16 cellular contexts compared by ENCODE assay signal in genomic region chr12:51242896-51243295, GRCh38. TPM values are rescaled to one million over a fixed set of nuclear protein-coding genes. Genes with fewer than 3 reads are reported as not detected.
DNase-seq lines count a peak whose midpoint lies in the region; ATAC-seq, FAIRE-seq and TF ChIP-seq lines count a peak whose summit lies in the region.
"Had no signal": no experiment of that assay in that cellular context is flagged by ENCODE, and none has a peak within 500 bp of the region (broad histone marks: within the 10 kb centered on the region; RNA-seq: fewer than 3 reads in every experiment).

No MANE protein-coding gene starts in this region.

- intact Hi-C loops in activated CD4-positive, alpha-beta memory T cell treated with anti-CD3 and anti-CD28 coated beads for 36 hours (cut with micrococcal nuclease) = loop anchor here (10.0 kb wide), 1 partner anchor 478 kb away; the partner anchor contains the start of gene ATF1

- DNase-seq in activated CD8-positive, alpha-beta memory T cell treated with anti-CD3 and anti-CD28 coated beads, Interleukin-2, amount 10 ng/mL, durations not matched to agents 7 days and 5 days = no peak
- no peak for DNase-seq in activated CD8-positive, alpha-beta memory T cell treated with anti-CD3 and anti-CD28 coated beads for 24 hours
- DNase-seq in Kasumi-1 (lab: John Stamatoyannopoulos, UW) = peak; percentile 54 to 67
- DNase-seq in activated CD4-positive, alpha-beta memory T cell treated with anti-CD3 and anti-CD28 coated beads for 36 hours = no peak
- no peak for DNase-seq in neural crest cell (ENCODE audit: low read depth, low spot score)
- DNase-seq in NCI-H82 treated with DMSO at 0.1 percent for 48 hours (lab: John Stamatoyannopoulos, UW; ENCODE audit: unreplicated experiment) = no peak
- no peak for DNase-seq in urothelium cell line (ENCODE audit: low spot score)
- DNase-seq: activated CD8-positive, alpha-beta memory T cell treated with anti-CD3 and anti-CD28 coated beads, Interleukin-2, amount 50 U/mL, for 4 hours; foreskin melanocyte; GM23248; midbrain; NCI-H2081; T1000; transverse colon had no signal

- H3K9me3 Mint-ChIP-seq in activated CD8-positive, alpha-beta memory T cell treated with anti-CD3 and anti-CD28 coated beads, Interleukin-2, amount 10 ng/mL, durations not matched to agents 7 days and 5 days (ENCODE audit: low read depth) = no peaks in the 10 kb centered on the region
- no peaks in the 10 kb centered on the region for H3K9me3 Mint-ChIP-seq in activated CD4-positive, alpha-beta memory T cell treated with anti-CD3 and anti-CD28 coated beads for 36 hours
- no peaks in the 10 kb centered on the region for H3K9me3 Mint-ChIP-seq in neural crest cell

- H3K4me1 Mint-ChIP-seq in activated CD8-positive, alpha-beta memory T cell treated with anti-CD3 and anti-CD28 coated beads, Interleukin-2, amount 10 ng/mL, durations not matched to agents 7 days and 5 days = peaks cover 59% of the 10 kb centered on the region
- peaks cover 58% of the 10 kb centered on the region for H3K4me1 Mint-ChIP-seq in activated CD4-positive, alpha-beta memory T cell treated with anti-CD3 and anti-CD28 coated beads for 36 hours (ENCODE audit: low read depth)
- peaks cover 35% of the 10 kb centered on the region for H3K4me1 Mint-ChIP-seq in neural crest cell

- H3K4me3 Mint-ChIP-seq in activated CD8-positive, alpha-beta memory T cell treated with anti-CD3 and anti-CD28 coated beads, Interleukin-2, amount 10 ng/mL, durations not matched to agents 7 days and 5 days = no peak overlapping the region
- H3K4me3 Mint-ChIP-seq in activated CD4-positive, alpha-beta memory T cell treated with anti-CD3 and anti-CD28 coated beads for 36 hours = no peak overlapping the region
- peak overlapping the region; percentile 65 for H3K4me3 Mint-ChIP-seq in neural crest cell

- CTCF ChIA-PET in activated CD8-positive, alpha-beta memory T cell treated with anti-CD3 and anti-CD28 coated beads, Interleukin-2, amount 10 ng/mL, durations not matched to agents 7 days and 5 days (lab: Charles Lee) = interaction anchor here (3.8 kb wide), 1 partner anchor 10 kb away, joined by 11 read pairs; no protein-coding TSS in a partner anchor
- CTCF ChIA-PET in activated CD4-positive, alpha-beta memory T cell treated with anti-CD3 and anti-CD28 coated beads for 36 hours (lab: Charles Lee) = interaction anchor here (4.7 kb wide), 1 partner anchor 9 kb away, joined by 29 read pairs; no protein-coding TSS in a partner anchor

- FAIRE-seq in urothelium cell line (lab: Jason Lieb, UNC) = no peak

- peaks cover 45% of the 10 kb centered on the region for H3K36me3 Mint-ChIP-seq in activated CD8-positive, alpha-beta memory T cell treated with anti-CD3 and anti-CD28 coated beads, Interleukin-2, amount 10 ng/mL, durations not matched to agents 7 days and 5 days
- H3K36me3 Mint-ChIP-seq in activated CD4-positive, alpha-beta memory T cell treated with anti-CD3 and anti-CD28 coated beads for 36 hours = peaks cover 38% of the 10 kb centered on the region
- H3K36me3 Mint-ChIP-seq in neural crest cell (ENCODE audit: low read depth) = peaks cover 13% of the 10 kb centered on the region

- no peak for ATAC-seq in activated CD8-positive, alpha-beta memory T cell treated with anti-CD3 and anti-CD28 coated beads, Interleukin-2, amount 10 ng/mL, durations not matched to agents 7 days and 5 days
- no peak for ATAC-seq in GM19395 (IDR thresholded peaks at IDR 0.05; ENCODE audit: unreplicated experiment)

- POLR2A ChIA-PET in activated CD4-positive, alpha-beta memory T cell treated with anti-CD3 and anti-CD28 coated beads for 36 hours (lab: Charles Lee) = no interaction called here

- peak overlapping the region; percentile 43 for H3K27ac Mint-ChIP-seq in activated CD8-positive, alpha-beta memory T cell treated with anti-CD3 and anti-CD28 coated beads, Interleukin-2, amount 10 ng/mL, durations not matched to agents 7 days and 5 days
- H3K27ac Mint-ChIP-seq in activated CD4-positive, alpha-beta memory T cell treated with anti-CD3 and anti-CD28 coated beads for 36 hours = peak overlapping the region; percentile 2
- no peak overlapping the region for H3K27ac Mint-ChIP-seq in neural crest cell (ENCODE audit: unreplicated experiment)
- H3K27ac Mint-ChIP-seq: progenitor cell of endocrine pancreas had no signal

- H3K27me3 Mint-ChIP-seq in activated CD8-positive, alpha-beta memory T cell treated with anti-CD3 and anti-CD28 coated beads, Interleukin-2, amount 10 ng/mL, durations not matched to agents 7 days and 5 days = no peaks in the 10 kb centered on the region
- H3K27me3 Mint-ChIP-seq in activated CD4-positive, alpha-beta memory T cell treated with anti-CD3 and anti-CD28 coated beads for 36 hours = no peaks in the 10 kb centered on the region
- no peaks in the 10 kb centered on the region for H3K27me3 Mint-ChIP-seq in neural crest cell (ENCODE audit: low read depth)
- H3K27me3 Mint-ChIP-seq: progenitor cell of endocrine pancreas had no signal

- no peak for TF ChIP-seq CTCF in neural crest cell (conservative IDR thresholded peaks at IDR 0.05)

RNA-seq across cellular contexts. Expression of gene DAZAP2, which starts 4.3 kb away (rescaled TPM):
- total RNA-seq in activated CD8-positive, alpha-beta memory T cell treated with anti-CD3 and anti-CD28 coated beads, Interleukin-2, amount 10 ng/mL, durations not matched to agents 7 days and 5 days = 100 to 1,000 TPM; 174 to 181 TPM
- total RNA-seq in activated CD4-positive, alpha-beta memory T cell treated with anti-CD3 and anti-CD28 coated beads for 36 hours = 100 to 1,000 TPM; 106 to 119 TPM
- total RNA-seq in neural crest cell = 70.0 and 80.4 TPM in 2 replicates

RNA-seq across cellular contexts. Expression of gene POU6F1, which starts 25.0 kb away (rescaled TPM):
- 1 to 10 TPM; 3.6 to 5.4 TPM for total RNA-seq in activated CD8-positive, alpha-beta memory T cell treated with anti-CD3 and anti-CD28 coated beads, Interleukin-2, amount 10 ng/mL, durations not matched to agents 7 days and 5 days
- 10 to 100 TPM; 12.1 to 12.4 TPM for total RNA-seq in activated CD4-positive, alpha-beta memory T cell treated with anti-CD3 and anti-CD28 coated beads for 36 hours
- 7.7 and 9.3 TPM in 2 replicates for total RNA-seq in neural crest cell

RNA-seq across cellular contexts. Expression of gene SMAGP, which starts 27.3 kb away (rescaled TPM):
- 1 to 10 TPM; 1.4 to 3.4 TPM for total RNA-seq in activated CD8-positive, alpha-beta memory T cell treated with anti-CD3 and anti-CD28 coated beads, Interleukin-2, amount 10 ng/mL, durations not matched to agents 7 days and 5 days
- under 1 TPM; 0.55 to 0.73 TPM for total RNA-seq in activated CD4-positive, alpha-beta memory T cell treated with anti-CD3 and anti-CD28 coated beads for 36 hours
- total RNA-seq in neural crest cell = 0.82 and 1.6 TPM in 2 replicates

Comparison
In these comparisons a context has a peak if more than half of its experiments do, and no peak if none do; other contexts are left out.
1. DNase-seq: peak in Kasumi-1 (2 of 2); none in activated CD8-positive, alpha-beta memory T cell treated with anti-CD3 and anti-CD28 coated beads, Interleukin-2, amount 10 ng/mL, durations not matched to agents 7 days and 5 days (single experiment), activated CD8-positive, alpha-beta memory T cell treated with anti-CD3 and anti-CD28 coated beads for 24 hours (single experiment), activated CD4-positive, alpha-beta memory T cell treated with anti-CD3 and anti-CD28 coated beads for 36 hours (single experiment), neural crest cell (single experiment), NCI-H82 treated with DMSO at 0.1 percent for 48 hours (single experiment) and urothelium cell line (single experiment).